Comparison of ENCODE assay signal across 8 cellular contexts in the genomic region with DNA sequence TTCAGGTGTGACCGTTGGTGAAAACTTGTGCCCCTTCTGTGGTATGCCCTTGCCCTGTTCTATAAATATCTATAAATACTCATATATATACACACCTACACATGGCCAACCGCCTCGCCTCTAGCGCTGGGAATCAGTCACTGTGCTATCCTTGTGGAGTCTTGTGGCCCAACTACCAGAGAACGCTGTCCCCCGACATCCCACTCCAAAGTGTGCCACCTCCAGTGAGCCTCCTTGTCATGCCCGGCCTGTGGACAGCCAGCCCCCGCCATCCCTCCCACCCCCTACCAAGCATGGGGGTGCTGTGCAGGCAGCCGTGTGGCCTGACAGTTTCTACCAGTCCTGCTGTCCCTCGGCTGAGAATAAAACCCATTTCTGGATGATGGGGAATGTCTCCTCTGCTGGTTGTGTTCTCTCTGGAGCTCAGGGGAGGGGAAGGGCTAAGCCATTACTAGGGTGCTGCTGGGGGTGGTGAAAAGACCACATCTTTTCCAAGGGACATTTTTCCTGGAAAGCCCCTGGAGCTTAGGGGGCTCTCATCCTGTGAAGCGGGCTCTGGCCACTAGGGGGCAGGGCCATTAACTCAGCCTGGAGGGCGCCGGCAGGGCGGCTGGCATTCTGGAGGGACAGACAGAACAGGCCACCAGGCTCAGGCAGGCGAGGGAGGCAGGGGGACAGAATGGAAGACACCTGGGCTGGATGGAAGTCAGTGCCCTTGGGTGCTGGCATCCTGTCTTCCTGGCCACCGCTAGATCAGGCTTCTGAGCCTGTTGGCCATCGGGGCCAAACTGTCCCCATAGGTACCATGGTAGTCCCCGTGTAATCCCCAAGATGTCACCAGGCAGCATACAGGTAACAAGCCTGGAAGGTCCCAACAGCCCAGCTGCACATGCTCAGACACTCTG. TPM values are rescaled to one million over a fixed set of nuclear protein-coding genes. Genes with fewer than 3 reads are reported as not detected.
DNase-seq lines count a peak whose midpoint lies in the region; ATAC-seq and TF ChIP-seq lines count a peak whose summit lies in the region.

No MANE protein-coding gene starts in this region.

- no peak overlapping the region for H3K4me3 Mint-ChIP-seq in T-helper 17 cell
- H3K4me3 Mint-ChIP-seq in immature natural killer cell, result no peak overlapping the region

- no peaks in the 10 kb centered on the region for H3K9me3 ChIP-seq in T-helper 17 cell (ENCODE audit: control insufficient read depth, low read length, poor library complexity, severe bottlenecking)

- ATAC-seq in T-helper 17 cell, result no peak
- ATAC-seq in GM21447 (IDR thresholded peaks at IDR 0.05; ENCODE audit: unreplicated experiment), result no peak

- H3K36me3 Mint-ChIP-seq in T-helper 17 cell (ENCODE audit: low read depth), result peaks cover 4% of the 10 kb centered on the region
- peaks cover 0 to 13% (median 4%) of the 10 kb centered on the region in 3 donors for H3K36me3 Mint-ChIP-seq in immature natural killer cell

- H3K4me1 Mint-ChIP-seq in T-helper 17 cell (peaks cover 11% of the 10 kb centered on the region), immature natural killer cell (peaks cover 13 to 17% of the 10 kb centered on the region in 2 donors)

- H3K27me3 Mint-ChIP-seq in T-helper 17 cell, result peaks cover 7% of the 10 kb centered on the region
- peaks cover 1 to 7% (median 4%) of the 10 kb centered on the region in 3 donors for H3K27me3 Mint-ChIP-seq in immature natural killer cell (ENCODE audit: low read depth in 3 of 3)

- H3K27ac Mint-ChIP-seq in T-helper 17 cell, result no peak overlapping the region
- H3K27ac Mint-ChIP-seq in immature natural killer cell, result no peak overlapping the region

- DNase-seq in D341Med (ENCODE audit: low spot score) (peak; percentile 89), HUDEP-2 (lab: John Stamatoyannopoulos, UW; ENCODE audit: unreplicated experiment in 76 of 76) (peak in 51 of 76 experiments; percentile 4 to 56 (median 24)), T-helper 17 cell (peak; percentile 30 to 51 (median 40)), astrocyte of the spinal cord (ENCODE audit: low read depth, low spot score) (peak; percentile 43), immature natural killer cell (peak; percentile 37 to 49 (median 45)), GOT3 (lab: John Stamatoyannopoulos, UW) (no peak)
- peak; percentile 67 to 70 for DNase-seq in stimulated activated CD4-positive, alpha-beta T cell treated with anti-CD3 and anti-CD28 coated beads, Interleukin-2, amount 100 ng/mL, for 24 hours

- peaks cover 0 to 2% (median 0%) of the 10 kb centered on the region in 6 donors for H3K9me3 Mint-ChIP-seq in immature natural killer cell

- in situ Hi-C loops in astrocyte of the spinal cord (cut with HindIII; ENCODE audit: low sequenced_read_pairs), result no loop called here

- TF ChIP-seq CTCF in astrocyte of the spinal cord (IDR thresholded peaks at IDR 0.05; ENCODE audit: low read depth, low read length), result peak; percentile 97

- H3K4me3 ChIP-seq in astrocyte of the spinal cord (ENCODE audit: low read depth, low read length), result no peak overlapping the region

RNA-seq across cellular contexts. Expression of gene GOLGA2, which starts 20.7 kb away (rescaled TPM):
- total RNA-seq in T-helper 17 cell, result 10 to 100 TPM; 50.0 to 60.5 TPM
- polyA plus RNA-seq in immature natural killer cell, result 10 to 100 TPM in 1 of 3 donors, 1 to 10 TPM in 2; 4.3 to 11.7 (median 4.9) TPM

RNA-seq across cellular contexts. Expression of gene SWI5, which starts 21.0 kb away (rescaled TPM):
- total RNA-seq in T-helper 17 cell, result 10 to 100 TPM in 1 of 2 donors, 1 to 10 TPM in 1; 6.1 to 10.3 TPM
- polyA plus RNA-seq in immature natural killer cell, result 10 to 100 TPM; 20.9 to 23.3 (median 21.5) TPM

RNA-seq across cellular contexts. Expression of gene DNM1, which starts 51.9 kb away (rescaled TPM):
- 1 to 10 TPM; 1.3 to 2.2 TPM for total RNA-seq in T-helper 17 cell
- polyA plus RNA-seq in immature natural killer cell, result under 1 TPM in 2 of 3 donors, not detected in 1; 0.32 to 0.47 TPM
